In the genomic region with DNA sequence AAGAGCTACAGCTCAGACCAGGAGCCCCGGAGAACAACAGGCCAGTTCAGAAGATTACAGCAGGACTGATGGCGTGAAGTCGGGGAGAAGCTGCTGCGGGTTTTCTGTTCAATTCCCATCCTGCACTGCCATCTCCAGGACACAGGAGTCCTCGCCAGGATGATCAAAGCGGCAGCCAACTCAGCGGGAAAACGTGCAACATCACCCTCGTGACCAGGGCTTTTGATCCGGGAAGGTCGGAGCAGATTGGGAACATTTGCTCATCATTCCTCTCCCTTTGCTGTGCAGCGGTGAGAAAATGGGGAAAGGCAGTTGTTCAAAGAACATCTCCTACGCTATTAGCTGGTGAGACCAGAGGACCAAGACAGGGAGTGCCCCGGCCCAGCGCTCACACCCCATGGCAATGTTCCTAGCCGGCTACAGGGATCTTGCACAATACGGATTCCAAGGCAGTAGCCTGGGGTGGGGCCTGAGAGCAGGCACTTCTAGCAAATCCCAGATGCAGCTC, we compare ENCODE assay signal across 8 cellular contexts. TPM values are rescaled to one million over a fixed set of nuclear protein-coding genes. Genes with fewer than 3 reads are reported as not detected.
DNase-seq lines count a peak whose midpoint lies in the region; ATAC-seq and TF ChIP-seq lines count a peak whose summit lies in the region.

No MANE protein-coding gene starts in this region.

- peaks cover 57% of the 10 kb centered on the region for H3K27me3 ChIP-seq in NT2/D1 (ENCODE audit: insufficient read depth, insufficient read length)

- H3K9me3 ChIP-seq in NT2/D1 (ENCODE audit: insufficient read depth, low read length) = no peaks in the 10 kb centered on the region

- ATAC-seq in HG02852 (IDR thresholded peaks at IDR 0.05; ENCODE audit: unreplicated experiment) = no peak
- ATAC-seq in HG03571 (IDR thresholded peaks at IDR 0.05; ENCODE audit: unreplicated experiment) = no peak

- no peaks in the 10 kb centered on the region for H3K36me3 ChIP-seq in NT2/D1 (ENCODE audit: insufficient read depth, insufficient read length, low read length)

- peak overlapping the region; percentile 53 for H3K4me3 ChIP-seq in AG04449 (ENCODE audit: low read depth, low read length)
- H3K4me3 ChIP-seq in NT2/D1 (ENCODE audit: insufficient read length, low read depth) = peak overlapping the region; percentile 3

- CTCF ChIA-PET in AG04449 (lab: Yijun Ruan, JAX) = interaction anchor here (0.9 to 6.0 kb wide), 20 partner anchors 10 to 1767 kb away, joined by 3 to 122 read pairs (median 5); no protein-coding TSS in a partner anchor

- H3K4me1 ChIP-seq in NT2/D1 (ENCODE audit: insufficient read depth, insufficient read length) = peaks cover 6% of the 10 kb centered on the region

- DNase-seq in AG04449 (ENCODE audit: low read depth, low spot score) = peak; percentile 60
- peak; percentile 75 for DNase-seq in HK-2 (ENCODE audit: unreplicated experiment)
- DNase-seq in NT2/D1 (ENCODE audit: low read depth, low spot score) = peak; percentile 86
- DNase-seq in dermis blood vessel endothelial cell = peak; percentile 86
- DNase-seq in left kidney (ENCODE audit: low read depth, low spot score) = peak; percentile 94
- peak; percentile 86 for DNase-seq in superior temporal gyrus (ENCODE audit: extremely low spot score)

- H3K9ac ChIP-seq in NT2/D1 (ENCODE audit: insufficient read length, low read depth) = peak overlapping the region; percentile 65

- TF ChIP-seq CTCF in AG04449 (IDR thresholded peaks at IDR 0.05; ENCODE audit: insufficient read depth, low read length, missing control alignments) = peak; percentile 79

- POLR2A ChIA-PET in AG04449 (lab: Yijun Ruan, JAX) = interaction anchor here (1.0 to 2.3 kb wide), 2 partner anchors 10 to 143 kb away, joined by 4 to 7 read pairs; a partner anchor contains a TSS

RNA-seq across cellular contexts. Expression of a gene that starts 50.4 kb away (rescaled TPM):
- total RNA-seq in dermis blood vessel endothelial cell = 25.9 and 37.7 TPM in 2 replicates
